16 cellular contexts compared by ENCODE assay signal in the genomic region with DNA sequence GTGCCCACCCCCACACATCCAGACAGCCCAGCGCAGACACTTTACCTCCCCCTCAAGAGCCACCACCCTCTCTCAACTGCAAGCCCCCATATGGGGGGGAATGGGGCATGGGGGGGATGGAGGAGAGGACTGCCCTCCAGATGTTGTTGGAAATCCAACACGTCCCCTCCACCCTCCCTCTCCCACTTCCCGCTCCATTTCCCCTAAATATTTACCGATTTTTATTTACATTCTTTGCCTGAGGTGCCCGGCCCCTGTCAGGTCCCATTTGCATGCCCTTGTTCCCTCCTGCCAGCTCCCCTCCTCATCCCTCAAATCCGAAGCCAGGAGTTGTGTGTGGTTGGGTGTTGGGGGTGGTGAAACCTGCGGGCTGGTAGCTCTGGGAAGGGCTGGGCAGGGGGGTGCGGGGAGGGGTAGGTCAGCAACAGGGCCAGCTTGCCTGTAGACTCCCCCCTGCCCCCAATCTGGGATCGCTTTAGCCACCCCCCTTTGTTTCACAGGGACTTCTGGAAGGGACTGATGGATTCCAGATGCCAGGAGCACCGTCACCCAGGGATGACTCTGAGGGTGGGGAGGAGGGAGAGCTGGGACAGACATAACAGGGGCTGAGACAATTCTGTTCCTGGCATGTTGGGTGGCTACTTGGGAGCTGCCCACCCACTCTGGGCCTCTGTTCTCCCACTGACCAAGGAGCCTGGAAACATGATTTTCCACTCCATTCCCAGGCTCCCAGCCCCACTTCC. TPM values are rescaled to one million over a fixed set of nuclear protein-coding genes. Genes with fewer than 3 reads are reported as not detected.
A peak's percentile ranks its signal among the peaks of the same experiment; 100 is the strongest.
DNase-seq lines count a peak whose midpoint lies in the region; ATAC-seq, FAIRE-seq and TF ChIP-seq lines count a peak whose summit lies in the region.
"Had no signal": no experiment of that assay in that cellular context is flagged by ENCODE, and none has a peak within 500 bp of the region (broad histone marks: within the 10 kb centered on the region; RNA-seq: fewer than 3 reads in every experiment).

No MANE protein-coding gene starts in this region.

- CTCF ChIA-PET in HEK293 (lab: Yijun Ruan, JAX), result interaction anchor here (0.6 to 4.0 kb wide), 9 partner anchors 9 to 718 kb away, joined by 3 to 30 read pairs (median 4); no protein-coding TSS in a partner anchor
- CTCF ChIA-PET in GM12878 (lab: Yijun Ruan, JAX), result interaction anchor here (0.6 to 1.7 kb wide), 2 partner anchors 60 to 101 kb away, joined by 4 read pairs; no protein-coding TSS in a partner anchor
- CTCF ChIA-PET in MCF 10A (lab: Yijun Ruan, JAX), result interaction anchor here (0.7 to 1.6 kb wide), 7 partner anchors 9 to 541 kb away, joined by 3 to 6 read pairs (median 3); no protein-coding TSS in a partner anchor

- TF ChIP-seq CTCF in HEK293 (tag by site-specific recombination; IDR thresholded peaks at IDR 0.05) (no peak), GM12878 (IDR thresholded peaks at IDR 0.05 in 2 of 3, conservative IDR thresholded peaks at IDR 0.05 in 1 of 3; ENCODE audit: control insufficient read depth in 2 of 3, extremely low read depth in 1 of 3, insufficient read depth in 1 of 3, low read depth in 3 of 3, low read length in 3 of 3) (no peak), mesothelial cell of epicardium (IDR thresholded peaks at IDR 0.05; ENCODE audit: unreplicated experiment) (no peak), MCF 10A (IDR thresholded peaks at IDR 0.05; ENCODE audit: unreplicated experiment) (no peak)

- H3K4me3 ChIP-seq in HEK293 (ENCODE audit: low read depth, low read length) (no peak overlapping the region), GM12878 (no peak overlapping the region)

- H3K27me3 Mint-ChIP-seq in mesothelial cell of epicardium (ENCODE audit: low read depth) (peaks cover 31% of the 10 kb centered on the region), MCF 10A (ENCODE audit: insufficient read depth, unreplicated experiment) (peaks cover 50% of the 10 kb centered on the region)
- peaks cover 26% of the 10 kb centered on the region for H3K27me3 Mint-ChIP-seq in activated naive CD8-positive, alpha-beta T cell treated with anti-CD3 and anti-CD28 coated beads for 36 hours

- no peak for FAIRE-seq in GM12878 (lab: Jason Lieb, UNC)
- FAIRE-seq: G401.6 had no signal

- H3K4me3 Mint-ChIP-seq in mesothelial cell of epicardium, result no peak overlapping the region
- H3K4me3 Mint-ChIP-seq in MCF 10A (ENCODE audit: unreplicated experiment), result no peak overlapping the region
- H3K4me3 Mint-ChIP-seq in activated naive CD8-positive, alpha-beta T cell treated with anti-CD3 and anti-CD28 coated beads for 36 hours, result no peak overlapping the region
- H3K4me3 Mint-ChIP-seq: CD4-positive, alpha-beta T cell had no signal

- no peaks in the 10 kb centered on the region for H3K36me3 Mint-ChIP-seq in mesothelial cell of epicardium
- no peaks in the 10 kb centered on the region for H3K36me3 Mint-ChIP-seq in MCF 10A (ENCODE audit: insufficient read depth, unreplicated experiment)
- no peaks in the 10 kb centered on the region for H3K36me3 Mint-ChIP-seq in activated naive CD8-positive, alpha-beta T cell treated with anti-CD3 and anti-CD28 coated beads for 36 hours

- H3K9me3 ChIP-seq in HEK293 (ENCODE audit: control insufficient read depth, insufficient read depth, low read depth, low read length) (no peaks in the 10 kb centered on the region), GM12878 (replicated peaks; ENCODE audit: control insufficient read depth, insufficient read depth, low read length) (no peaks in the 10 kb centered on the region)

- H3K79me2 ChIP-seq in GM12878 (ENCODE audit: control insufficient read depth, insufficient read depth, low read length), result no peaks in the 10 kb centered on the region

- intact Hi-C loops in GM12878 (cut with micrococcal nuclease; ENCODE audit: unreplicated experiment), result no loop called here
- intact Hi-C loops in MCF 10A (cut with micrococcal nuclease), result no loop called here

- H3K9me3 Mint-ChIP-seq in mesothelial cell of epicardium, result no peaks in the 10 kb centered on the region
- H3K9me3 Mint-ChIP-seq in MCF 10A (ENCODE audit: unreplicated experiment), result no peaks in the 10 kb centered on the region
- H3K9me3 Mint-ChIP-seq in activated naive CD8-positive, alpha-beta T cell treated with anti-CD3 and anti-CD28 coated beads for 36 hours, result no peaks in the 10 kb centered on the region
- H3K9me3 Mint-ChIP-seq: CD4-positive, alpha-beta T cell had no signal

- RAD21 ChIA-PET in GM12878 (lab: Charles Lee; ENCODE audit: unreplicated experiment), result no interaction called here

- ATAC-seq in GM12878 (no peak), GM19395 (IDR thresholded peaks at IDR 0.05; ENCODE audit: unreplicated experiment) (no peak)

- H3K27ac ChIP-seq in HEK293 (ENCODE audit: extremely low read depth, low read depth, low read length), result no peak overlapping the region
- H3K27ac ChIP-seq in GM12878 (ENCODE audit: control insufficient read depth, insufficient read depth), result no peak overlapping the region

- TF ChIP-seq EP300 in GM12878 (IDR thresholded peaks at IDR 0.05; ENCODE audit: borderline replicate concordance in 1 of 2, control insufficient read depth in 1 of 2, low read depth in 2 of 2, low read length in 2 of 2), result no peak

- DNase-seq in AG08395 (ENCODE audit: low spot score) (peak; percentile 49), GM12878 (ENCODE audit: low read depth, low spot score) (no peak), mesothelial cell of epicardium (ENCODE audit: low spot score in 2 of 2, unreplicated experiment in 2 of 2) (no peak), MCF 10A (ENCODE audit: unreplicated experiment) (no peak), 8988T (no peak)
- DNase-seq in activated naive CD8-positive, alpha-beta T cell treated with anti-CD3 and anti-CD28 coated beads for 36 hours, result no peak
- DNase-seq: CD4-positive, alpha-beta T cell; DMS79; NCI-H1048; NCI-H1694 treated with DMSO at 0.1 percent for 48 hours; NCI-H774; Right ventricle myocardium superior had no signal

- H3K9ac ChIP-seq in GM12878 (ENCODE audit: control insufficient read depth, insufficient read depth, low read length), result no peak overlapping the region

- peaks cover 3 to 4% of the 10 kb centered on the region in 2 experiments; a peak in 2 of 4 replicates for H3K27me3 ChIP-seq in GM12878 (replicated peaks in 1 of 2; ENCODE audit: control insufficient read depth in 2 of 2, insufficient read depth in 2 of 2, low read length in 1 of 2)

- H3K4me2 ChIP-seq in GM12878 (ENCODE audit: control insufficient read depth, insufficient read depth), result no peak overlapping the region

- TF ChIP-seq POLR2A in GM12878 (IDR thresholded peaks at IDR 0.05; ENCODE audit: low read depth, low read length), result no peak

- H3K4me1 Mint-ChIP-seq in mesothelial cell of epicardium (peaks cover 18% of the 10 kb centered on the region), MCF 10A (ENCODE audit: insufficient read depth, unreplicated experiment) (no peaks in the 10 kb centered on the region)
- peaks cover 3% of the 10 kb centered on the region for H3K4me1 Mint-ChIP-seq in activated naive CD8-positive, alpha-beta T cell treated with anti-CD3 and anti-CD28 coated beads for 36 hours

- in situ Hi-C loops in GM12878 (cut with MboI), result no loop called here

- 9% methylated on average over 10 of the region's 10 CpGs for WGBS in GM12878 (ENCODE audit: insufficient coverage, insufficient replicate concordance, low lambda C conversion rate, missing lambda C conversion rate)

- H3K4me1 ChIP-seq in HEK293 (ENCODE audit: control insufficient read depth, insufficient read depth, low read length), result no peaks in the 10 kb centered on the region; the same call in 1 of the 2 replicates
- no peaks in the 10 kb centered on the region for H3K4me1 ChIP-seq in GM12878 (ENCODE audit: control insufficient read depth, insufficient read depth, low read length)

- SMC1A ChIA-PET in GM12878 (lab: Charles Lee; ENCODE audit: uncharacterized antibody, unreplicated experiment), result interaction anchor here (1.2 kb wide), 1 partner anchor 9 kb away, joined by 3 read pairs; no protein-coding TSS in a partner anchor

- no TSS peak for BruUV-seq in GM12878 (replicated peaks; lab: Mats Ljungman, UMichigan)
- no TSS peak for BruUV-seq in MCF 10A (replicated peaks; lab: Mats Ljungman, UMichigan)

- no peaks in the 10 kb centered on the region for H4K20me1 ChIP-seq in GM12878 (ENCODE audit: control insufficient read depth, insufficient read depth)

- H3K27ac Mint-ChIP-seq in mesothelial cell of epicardium (peak overlapping the region; percentile 68), MCF 10A (ENCODE audit: low read depth, unreplicated experiment) (no peak overlapping the region)
- H3K27ac Mint-ChIP-seq in activated naive CD8-positive, alpha-beta T cell treated with anti-CD3 and anti-CD28 coated beads for 36 hours, result no peak overlapping the region
- H3K27ac Mint-ChIP-seq: CD4-positive, alpha-beta T cell had no signal

- POLR2A ChIA-PET in HEK293 (lab: Yijun Ruan, JAX), result interaction anchor here (0.5 to 1.4 kb wide), 2 partner anchors 12 to 247 kb away, joined by 3 read pairs; no protein-coding TSS in a partner anchor
- POLR2A ChIA-PET in GM12878 (lab: Charles Lee), result no interaction called here
- POLR2A ChIA-PET in MCF 10A (lab: Yijun Ruan, JAX), result interaction anchor here (0.7 kb wide), 1 partner anchor 548 kb away, joined by 4 read pairs; no protein-coding TSS in a partner anchor

- no peak for TF ChIP-seq RAD21 in GM12878 (IDR thresholded peaks at IDR 0.05; ENCODE audit: insufficient read depth, low read depth, low read length)

- H3K36me3 ChIP-seq in HEK293 (ENCODE audit: control insufficient read depth in 2 of 2, insufficient read depth in 1 of 2, low read length in 2 of 2), result no peaks in the 10 kb centered on the region
- H3K36me3 ChIP-seq in GM12878 (ENCODE audit: control insufficient read depth in 2 of 2, insufficient read depth in 2 of 2, low read length in 1 of 2), result no peaks in the 10 kb centered on the region

- H2AFZ ChIP-seq in GM12878 (ENCODE audit: control insufficient read depth, low read depth, low read length), result no peak overlapping the region

RNA-seq across cellular contexts. Expression of a gene that starts 39.7 kb away (rescaled TPM):
- 0.42 and 0.44 TPM in 2 replicates for total RNA-seq in GM12878 (2013; cell fraction: nucleolus; rRNA removed)
- total RNA-seq in GM12878 (2014; rRNA removed) (0.11 TPM in 2 replicates), GM12878 (2014; rRNA removed; fragmentation: Illumina TruSeq; extraction: Trizol) (0.05 and 0.09 TPM in 2 replicates), GM12878 (2021) (0.08 and 0.21 TPM in 2 replicates), mesothelial cell of epicardium (14.7 to 16.1 TPM (median 14.9 TPM) in 3 replicates), MCF 10A (2022) (0.22 and 0.26 TPM in 2 replicates)
- polyA plus RNA-seq in GM12878 (2011; ENCODE audit: low read depth), result 0.14 TPM
- polyA plus RNA-seq in GM12878 (2011; rRNA removed) (0.07 TPM in 1 of 2 replicates, not detected in the other), GM12878 (2014; fragmentation: Illumina TruSeq; extraction: Trizol) (0.07 and 0.10 TPM in 2 replicates), GM12878 (2014; fragmentation: Nextera tagmentation; extraction: Ambion mirVana) (under 1 TPM in 1 of 2 experiments, not detected in 1; 0.05 TPM), GM12878 (2014; rRNA removed) (0.09 and 0.15 TPM in 2 replicates), GM12878 (2016; fragmentation: Nextera tagmentation; extraction: Ambion mirVana) (under 1 TPM; 0.05 to 0.28 TPM)
- polyA plus RNA-seq in GM12878 (2011; cell fraction: cytosol; rRNA removed), result 0.09 and 0.18 TPM in 2 replicates
- polyA plus RNA-seq in GM12878 (2011; cell fraction: nucleus; rRNA removed), result 0.07 and 0.22 TPM in 2 replicates
- polyA plus RNA-seq in GM12878 (2012), result 0.64 and 0.72 TPM in 2 replicates
- polyA minus RNA-seq in GM12878 (2011; rRNA and poly(A)+ RNA removed), result 0.05 and 0.15 TPM in 2 replicates
- polyA minus RNA-seq in GM12878 (2011; cell fraction: cytosol; rRNA and poly(A)+ RNA removed), result not detected in 2 replicates
- polyA minus RNA-seq in GM12878 (2011; cell fraction: nucleus; rRNA and poly(A)+ RNA removed), result 0.10 TPM in 1 of 2 replicates, not detected in the other
- under 1 TPM in 1 of 2 experiments, not detected in 1; 0.16 TPM for total RNA-seq in activated naive CD8-positive, alpha-beta T cell treated with anti-CD3 and anti-CD28 coated beads for 36 hours
- total RNA-seq: HT-29 had no signal

RNA-seq across cellular contexts. Expression of a gene that starts 40.7 kb away (rescaled TPM):
- 67.3 and 70.7 TPM in 2 replicates for total RNA-seq in GM12878 (2013; cell fraction: nucleolus; rRNA removed)
- total RNA-seq in GM12878 (2014; rRNA removed) (185 and 191 TPM in 2 replicates), GM12878 (2014; rRNA removed; fragmentation: Illumina TruSeq; extraction: Trizol) (156 and 172 TPM in 2 replicates), GM12878 (2021) (281 and 286 TPM in 2 replicates), mesothelial cell of epicardium (136 to 147 TPM (median 144 TPM) in 3 replicates), MCF 10A (2022) (122 and 134 TPM in 2 replicates)
- 207 TPM for polyA plus RNA-seq in GM12878 (2011; ENCODE audit: low read depth)
- polyA plus RNA-seq in GM12878 (2011; rRNA removed) (326 and 466 TPM in 2 replicates), GM12878 (2014; fragmentation: Illumina TruSeq; extraction: Trizol) (259 and 350 TPM in 2 replicates), GM12878 (2014; fragmentation: Nextera tagmentation; extraction: Ambion mirVana) (100 to 1,000 TPM; 117 to 154 TPM), GM12878 (2014; rRNA removed) (209 and 221 TPM in 2 replicates), GM12878 (2016; fragmentation: Nextera tagmentation; extraction: Ambion mirVana) (100 to 1,000 TPM; 397 to 430 TPM)
- 313 and 495 TPM in 2 replicates for polyA plus RNA-seq in GM12878 (2011; cell fraction: cytosol; rRNA removed)
- 203 and 243 TPM in 2 replicates for polyA plus RNA-seq in GM12878 (2011; cell fraction: nucleus; rRNA removed)
- polyA plus RNA-seq in GM12878 (2012), result 151 and 168 TPM in 2 replicates
- 522 and 563 TPM in 2 replicates for polyA minus RNA-seq in GM12878 (2011; rRNA and poly(A)+ RNA removed)
- polyA minus RNA-seq in GM12878 (2011; cell fraction: cytosol; rRNA and poly(A)+ RNA removed), result 79.5 and 81.7 TPM in 2 replicates
- polyA minus RNA-seq in GM12878 (2011; cell fraction: nucleus; rRNA and poly(A)+ RNA removed), result 35.7 and 58.7 TPM in 2 replicates
- total RNA-seq in activated naive CD8-positive, alpha-beta T cell treated with anti-CD3 and anti-CD28 coated beads for 36 hours, result 100 to 1,000 TPM; 441 to 451 TPM

Comparison
In these comparisons a context has a peak if more than half of its experiments do, and no peak if none do; other contexts are left out.
1. RNA of a gene that starts 39.7 kb away (total RNA-seq): 14.7 to 16.1 TPM in mesothelial cell of epicardium; 0.22 to 0.26 TPM in MCF 10A, 0.16 TPM in activated naive CD8-positive, alpha-beta T cell treated with anti-CD3 and anti-CD28 coated beads for 36 hours and 0.05 to 0.44 TPM in GM12878; every median in the first group is over 10 times any median in the second.